In the genomic region with DNA sequence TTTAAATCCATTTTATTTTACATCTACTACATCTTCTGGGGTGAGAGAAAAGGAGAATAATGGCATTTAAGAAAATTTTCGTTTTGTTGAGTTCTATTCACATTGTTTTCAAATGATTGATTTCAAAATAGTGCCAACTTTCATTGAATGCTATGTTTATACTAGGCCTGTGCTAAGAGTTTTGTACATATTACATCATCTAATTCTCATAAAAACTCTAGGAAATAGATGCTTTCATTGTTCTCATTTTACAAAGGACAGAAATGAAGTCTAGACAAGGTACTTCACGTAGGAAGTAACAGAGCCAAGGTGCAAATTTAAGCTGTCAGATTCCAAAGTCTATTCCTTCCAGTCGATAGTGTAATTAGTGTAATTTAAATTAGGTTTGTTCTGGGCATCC, we compare ENCODE assay signal across 18 cellular contexts.
DNase-seq lines count a peak whose midpoint lies in the region; TF ChIP-seq lines count a peak whose summit lies in the region.
"Had no signal": no experiment of that assay in that cellular context is flagged by ENCODE, and none has a peak within 500 bp of the region (broad histone marks: within the 10 kb centered on the region; RNA-seq: fewer than 3 reads in every experiment).

No MANE protein-coding gene starts in this region.

- H3K9ac ChIP-seq in adipocyte (ENCODE audit: low read length): no peak overlapping the region
- H3K9ac ChIP-seq: GM23248 had no signal

- peak; percentile 58 for DNase-seq in DMS153 (lab: John Stamatoyannopoulos, UW)
- no peak for DNase-seq in DMS153 treated with DMSO at 0.1 percent for 48 hours (lab: John Stamatoyannopoulos, UW; ENCODE audit: unreplicated experiment)
- DNase-seq in HT-29 (ENCODE audit: low spot score): peak; percentile 18
- peak; percentile 49 for DNase-seq in adipocyte (ENCODE audit: low read depth)
- peak; percentile 54 for DNase-seq in fibroblast of the aortic adventitia (ENCODE audit: low read depth)
- DNase-seq in RKO (ENCODE audit: low spot score): no peak
- DNase-seq in NCI-H2227 (lab: John Stamatoyannopoulos, UW; ENCODE audit: unreplicated experiment): no peak
- no peak for DNase-seq in islet precursor cell
- DNase-seq: Caco-2; CD4-positive, CD25-positive, alpha-beta regulatory T cell; DND-41; GM23248; KBM-7; NCI-H1694; NCI-H2171; NCI-H446 treated with DMSO at 0.1 percent for 48 hours; Peyer's patch; SHP77 had no signal

- H3K4me3 ChIP-seq in adipocyte (ENCODE audit: low read length) (no peak overlapping the region), fibroblast of the aortic adventitia (ENCODE audit: low read depth, low read length) (no peak overlapping the region)
- H3K4me3 ChIP-seq: GM23248, Peyer's patch had no signal

- H3K36me3 ChIP-seq in adipocyte (ENCODE audit: control insufficient read depth, insufficient read depth, low read length, severe bottlenecking): no peaks in the 10 kb centered on the region
- H3K36me3 ChIP-seq: Peyer's patch had no signal

- no peaks in the 10 kb centered on the region for H3K9me3 ChIP-seq in adipocyte (ENCODE audit: control insufficient read depth, low read length)
- H3K9me3 ChIP-seq: Caco-2, Peyer's patch had no signal

- no peak for TF ChIP-seq CTCF in fibroblast of the aortic adventitia (IDR thresholded peaks at IDR 0.05; ENCODE audit: insufficient read depth, low read length)

- H3K4me1 ChIP-seq in adipocyte (ENCODE audit: control insufficient read depth, insufficient read depth, low read length): no peaks in the 10 kb centered on the region
- H3K4me1 ChIP-seq: Peyer's patch had no signal

- no peaks in the 10 kb centered on the region for H3K27me3 ChIP-seq in adipocyte (replicated peaks; ENCODE audit: control insufficient read depth, insufficient read depth, low read length)
- H3K27me3 ChIP-seq: Peyer's patch had no signal

Comparison
In these comparisons a context has a peak if more than half of its experiments do, and no peak if none do; other contexts are left out.
1. DNase-seq: peak in DMS153 (single experiment), HT-29 (single experiment), adipocyte (single experiment) and fibroblast of the aortic adventitia (single experiment); none in DMS153 treated with DMSO at 0.1 percent for 48 hours (single experiment), RKO (single experiment), NCI-H2227 (single experiment) and islet precursor cell (single experiment).